ENCODE assay signal across 21 cellular contexts in genomic region chr3:101202640-101203039, GRCh38.
DNase-seq lines count a peak whose midpoint lies in the region; ATAC-seq, FAIRE-seq and TF ChIP-seq lines count a peak whose summit lies in the region.
"Had no signal": no experiment of that assay in that cellular context is flagged by ENCODE, and none has a peak within 500 bp of the region (broad histone marks: within the 10 kb centered on the region; RNA-seq: fewer than 3 reads in every experiment).

No MANE protein-coding gene starts in this region.

- peak; percentile 23 for FAIRE-seq in H54 (lab: Jason Lieb, UNC)
- FAIRE-seq in K562 (lab: Jason Lieb, UNC) = no peak
- FAIRE-seq: HepG2 had no signal

- no peak overlapping the region for H3K27ac ChIP-seq in K562 (ENCODE audit: extremely low read depth, low read depth, low read length)
- H3K27ac ChIP-seq: GM23248, KMS-11, SK-N-MC had no signal

- no TSS peak for BruUV-seq in K562 (replicated peaks; lab: Mats Ljungman, UMichigan)

- no peaks in the 10 kb centered on the region for H3K9me1 ChIP-seq in K562 (ENCODE audit: control insufficient read depth, insufficient read depth, low read length)

- no peak for TF ChIP-seq EP300 in K562 (IDR thresholded peaks at IDR 0.05; ENCODE audit: low read length)

- H3K27me3 ChIP-seq in K562 (ENCODE audit: control insufficient read depth in 2 of 2, insufficient read depth in 2 of 2, low read length in 2 of 2) = no peaks in the 10 kb centered on the region
- H3K27me3 ChIP-seq: MG63 had no signal

- H2AFZ ChIP-seq in K562 (ENCODE audit: low read depth, low read length) = no peak overlapping the region
- H2AFZ ChIP-seq: GM23248 had no signal

- no peaks in the 10 kb centered on the region for H4K20me1 ChIP-seq in K562 (replicated peaks; ENCODE audit: control insufficient read depth, insufficient read depth, low read length)

- TF ChIP-seq CTCF in K562 (IDR thresholded peaks at IDR 0.05 in 2 of 3, conservative IDR thresholded peaks at IDR 0.05 in 1 of 3; ENCODE audit: insufficient read depth in 2 of 3, low read depth in 1 of 3, low read length in 3 of 3) = no peak

- no peaks in the 10 kb centered on the region for H3K79me2 ChIP-seq in K562 (ENCODE audit: control insufficient read depth, insufficient read depth, low read length)

- CTCF ChIA-PET in K562 (lab: Yijun Ruan, JAX; ENCODE audit: low intra/inter-chr PET ratio) = no interaction called here

- POLR2A ChIA-PET in K562 (lab: Yijun Ruan, JAX) = no interaction called here

- H3K9me3 ChIP-seq in K562 (replicated peaks; ENCODE audit: control insufficient read depth, insufficient read depth, low read depth, low read length) = no peaks in the 10 kb centered on the region
- H3K9me3 ChIP-seq: MG63 had no signal

- ATAC-seq in GM18511 (IDR thresholded peaks at IDR 0.05; ENCODE audit: unreplicated experiment) (peak; percentile 52), K562 (no peak), GM18502 (IDR thresholded peaks at IDR 0.05; ENCODE audit: poor library complexity, unreplicated experiment) (no peak)
- ATAC-seq: HCT116, HepG2 had no signal

- WGBS in K562 (ENCODE audit: insufficient coverage, low coverage, missing lambda C conversion rate) = 0% methylated on average over 1 of the region's 1 CpG

- no peak for DNase-seq in H54 (ENCODE audit: insufficient read length, low spot score)
- DNase-seq in NAMALWA (ENCODE audit: low spot score) = peak; percentile 7
- no peak for DNase-seq in K562 (ENCODE audit: extremely low read depth in 1 of 4, low spot score in 3 of 4)
- DNase-seq in DMS 273 treated with DMSO at 0.1 percent for 48 hours (lab: John Stamatoyannopoulos, UW) = no peak
- no peak for DNase-seq in DMS53 (lab: John Stamatoyannopoulos, UW)
- DNase-seq: C1 segment of cervical spinal cord; CD8-positive, alpha-beta memory T cell; DMS79; MG63; NCI-H1417; NCI-H2029; NCI-H345; NCI-H524 treated with DMSO at 0.1 percent for 48 hours; SHP77 had no signal

- no peak overlapping the region for H3K9ac ChIP-seq in K562 (ENCODE audit: insufficient read depth in 1 of 2, low read depth in 2 of 2, low read length in 2 of 2)
- H3K9ac ChIP-seq: GM23248, KMS-11 had no signal

- intact Hi-C loops in K562 (cut with micrococcal nuclease) = no loop called here

- in situ Hi-C loops in K562 (cut with MboI) = no loop called here

- no peaks in the 10 kb centered on the region for H3K36me3 ChIP-seq in K562 (ENCODE audit: control insufficient read depth, insufficient read depth, low read length)
- H3K36me3 ChIP-seq: MG63 had no signal

- H3K4me2 ChIP-seq in K562 (ENCODE audit: insufficient read depth, low read length) = no peak overlapping the region
- H3K4me2 ChIP-seq: KMS-11 had no signal

- no peaks in the 10 kb centered on the region; a peak in 1 of 5 replicates for H3K4me1 ChIP-seq in K562 (replicated peaks in 1 of 2; ENCODE audit: control insufficient read depth in 2 of 2, insufficient read depth in 2 of 2, low read length in 2 of 2)

- no peak for TF ChIP-seq RAD21 in K562 (CRISPR knock-in tag; conservative IDR thresholded peaks at IDR 0.05 in 1 of 2, IDR thresholded peaks at IDR 0.05 in 1 of 2)

- no peak overlapping the region for H3K4me3 ChIP-seq in K562
- H3K4me3 ChIP-seq: GM23248, MG63, SK-N-MC had no signal

- TF ChIP-seq POLR2A in H54 (IDR thresholded peaks at IDR 0.05; ENCODE audit: low read depth, low read length) (no peak), K562 (conservative IDR thresholded peaks at IDR 0.05) (no peak)

TF ChIP-seq in K562, 482 proteins besides CTCF, POLR2A, EP300 and RAD21:
- no peak for TF ChIP-seq L3MBTL2 (IDR thresholded peaks at IDR 0.05)
- no peak for TF ChIP-seq ZBTB8A (IDR thresholded peaks at IDR 0.05; ENCODE audit: partially characterized antibody)
- peak; percentile 8 for TF ChIP-seq MEIS2 (IDR thresholded peaks at IDR 0.05; ENCODE audit: partially characterized antibody)
